14 cellular contexts compared by ENCODE assay signal in the genomic region with DNA sequence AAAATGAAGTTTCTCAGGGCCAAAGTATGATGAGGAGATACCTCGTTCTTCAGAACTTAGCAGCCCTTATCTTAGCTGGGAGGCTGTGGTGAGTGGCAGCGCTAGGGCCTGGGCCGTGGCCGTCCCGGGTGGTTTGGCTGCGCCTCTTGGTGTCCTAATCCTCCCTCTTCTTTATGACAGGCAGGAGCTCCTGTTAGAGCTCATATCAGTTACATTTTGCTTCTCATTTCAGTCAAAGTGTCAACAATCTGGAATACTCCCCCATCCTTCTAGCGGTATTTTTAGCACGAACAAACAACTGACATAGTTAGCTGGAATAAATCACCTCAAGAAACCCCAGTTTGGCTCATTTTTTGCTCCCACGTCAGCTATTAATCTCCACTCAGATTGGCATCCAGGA.
A peak's percentile ranks its signal among the peaks of the same experiment; 100 is the strongest.
DNase-seq lines count a peak whose midpoint lies in the region; ATAC-seq and TF ChIP-seq lines count a peak whose summit lies in the region.
"Had no signal": no experiment of that assay in that cellular context is flagged by ENCODE, and none has a peak within 500 bp of the region (broad histone marks: within the 10 kb centered on the region; RNA-seq: fewer than 3 reads in every experiment).

No MANE protein-coding gene starts in this region.

- no peaks in the 10 kb centered on the region for H3K9me3 ChIP-seq in SJCRH30 (replicated peaks)
- no peaks in the 10 kb centered on the region for H3K9me3 ChIP-seq in gastroesophageal sphincter
- no peaks in the 10 kb centered on the region for H3K9me3 ChIP-seq in parathyroid adenoma (ENCODE audit: control insufficient read depth, low read length)
- H3K9me3 ChIP-seq: esophagus squamous epithelium had no signal

- H3K79me2 ChIP-seq in parathyroid adenoma = no peaks in the 10 kb centered on the region

- H3K4me1 ChIP-seq in SJCRH30 (peaks cover 59% of the 10 kb centered on the region), gastroesophageal sphincter (peaks cover 6 to 70% (median 23%) of the 10 kb centered on the region in 3 donors), parathyroid adenoma (peaks cover 62% of the 10 kb centered on the region)

- peak overlapping the region; percentile 61 for H2AFZ ChIP-seq in parathyroid adenoma

- H3K27ac ChIP-seq in SJCRH30 (peak overlapping the region; percentile 88), gastroesophageal sphincter (peak overlapping the region; percentile 72 to 83 (median 78)), parathyroid adenoma (peak overlapping the region; percentile 98)

- TF ChIP-seq EP300 in gastroesophageal sphincter (IDR thresholded peaks at IDR 0.05) = no peak

- DNase-seq in KBM-7 (peak; percentile 71), SJCRH30 (peak; percentile 68 to 76), amniotic stem cell (lab: John Stamatoyannopoulos, UW) (no peak), SW480 (ENCODE audit: low spot score) (no peak), pons (ENCODE audit: low spot score) (no peak)
- DNase-seq: activated B cell treated with CpG ODN at 0.5 μM for 24 hours; activated CD8-positive, alpha-beta memory T cell treated with anti-CD3 and anti-CD28 coated beads for 24 hours; DMS153; esophagus squamous epithelium; HCEC 1CT; NCI-H1092 had no signal

- H3K4me3 ChIP-seq in SJCRH30 (no peak overlapping the region), gastroesophageal sphincter (no peak overlapping the region), parathyroid adenoma (ENCODE audit: low read depth, low read length) (no peak overlapping the region)
- H3K4me3 ChIP-seq: esophagus squamous epithelium had no signal

- no peak for TF ChIP-seq CTCF in gastroesophageal sphincter (IDR thresholded peaks at IDR 0.05)
- no peak for TF ChIP-seq CTCF in parathyroid adenoma (IDR thresholded peaks at IDR 0.05)

- H3K9ac ChIP-seq in parathyroid adenoma = no peak overlapping the region

- H3K27me3 ChIP-seq in SJCRH30 = no peaks in the 10 kb centered on the region
- no peaks in the 10 kb centered on the region for H3K27me3 ChIP-seq in gastroesophageal sphincter
- H3K27me3 ChIP-seq in parathyroid adenoma (ENCODE audit: control insufficient read depth, insufficient read depth, low read length) = no peaks in the 10 kb centered on the region
- H3K27me3 ChIP-seq: esophagus squamous epithelium had no signal

- ATAC-seq in gastroesophageal sphincter = no peak
- no peak for ATAC-seq in GM21390 (IDR thresholded peaks at IDR 0.05; ENCODE audit: unreplicated experiment)

- no peak overlapping the region for H3K4me2 ChIP-seq in parathyroid adenoma (ENCODE audit: low read length)

- TF ChIP-seq POLR2A in gastroesophageal sphincter (IDR thresholded peaks at IDR 0.05) = no peak

- 0 out of 2 replicates have a peak, but pooled peaks cover 2% of the 10 kb centered on the region for H3K36me3 ChIP-seq in SJCRH30
- no peaks in the 10 kb centered on the region for H3K36me3 ChIP-seq in gastroesophageal sphincter
- H3K36me3 ChIP-seq in parathyroid adenoma (ENCODE audit: control insufficient read depth, insufficient read depth, low read length) = no peaks in the 10 kb centered on the region
- H3K36me3 ChIP-seq: esophagus squamous epithelium had no signal

- WGBS in gastroesophageal sphincter (ENCODE audit: low coverage in 1 of 2), 2 donors = 39 to 70% methylated on average over 5 to 7 of the region's 9 CpGs

- in situ Hi-C loops in KBM-7 (cut with MboI; ENCODE audit: low pct_unique_long_range_greater_than_20kb, low sequenced_read_pairs) = no loop called here

Comparison
In these comparisons a context has a peak if more than half of its experiments do, and no peak if none do; other contexts are left out.
1. DNase-seq: peak in KBM-7 (single experiment) and SJCRH30 (2 of 2); none in amniotic stem cell (single experiment), SW480 (single experiment) and pons (single experiment).
2. Peak in every context shown above with its lines, with median percentiles within 50 percentile points of each other: H3K27ac ChIP-seq.